ENCODE assay signal across 25 cellular contexts in the genomic region with DNA sequence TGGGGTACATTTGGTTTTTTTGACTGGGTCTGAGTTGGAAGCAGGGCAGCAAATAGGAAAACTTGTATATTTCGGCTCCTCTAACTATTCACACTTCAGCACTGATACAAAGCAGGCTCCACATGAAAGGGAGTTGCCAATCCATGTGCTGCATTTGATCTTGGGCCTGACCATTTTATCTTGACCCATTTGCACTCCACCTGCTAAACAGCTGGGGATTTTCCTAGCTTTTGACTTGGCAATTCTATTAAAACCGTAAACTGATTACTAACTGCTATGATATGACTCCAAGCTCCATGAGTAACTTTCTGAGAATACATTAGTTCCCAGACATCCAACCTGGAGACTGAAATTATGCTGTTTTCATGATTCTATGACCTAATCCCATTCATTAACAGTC.
"Had no signal": no experiment of that assay in that cellular context is flagged by ENCODE, and none has a peak within 500 bp of the region (broad histone marks: within the 10 kb centered on the region; RNA-seq: fewer than 3 reads in every experiment).

No MANE protein-coding gene starts in this region.

- DNase-seq: naive thymus-derived CD4-positive, alpha-beta T cell; natural killer cell; occipital lobe; posterior cingulate gyrus; psoas muscle; right cardiac atrium; right lobe of liver; sigmoid colon; small intestine; stimulated activated CD4-positive, alpha-beta T cell treated with anti-CD3 and anti-CD28 coated beads, Interleukin-15, amount 100 ng/mL, for 24 hours; stimulated activated CD4-positive, alpha-beta T cell treated with anti-CD3 and anti-CD28 coated beads, Interleukin-2, amount 100 ng/mL, for 24 hours; stimulated activated CD4-positive, alpha-beta T cell treated with anti-CD3 and anti-CD28 coated beads, Interleukin-2, amount 100 ng/mL, for 48 hours; stimulated activated CD4-positive, alpha-beta T cell treated with anti-CD3 and anti-CD28 coated beads, Interleukin-4, amount 100 ng/mL, for 24 hours; stimulated activated naive B cell treated with anti-CD40 and anti-IgM and Interleukin-4, amounts not matched to agents 10 μg/mL and 1 μg/mL and 100 μg/mL, for 72 hours; stimulated activated naive CD4-positive, alpha-beta T cell treated with Interleukin-2 at 50 U/mL for 16 hours; stomach; thyroid gland; trophoblast cell; upper lobe of left lung; uterus had no signal

- H3K4me3 ChIP-seq: neural progenitor cell, psoas muscle, right lobe of liver, sigmoid colon, stomach, thoracic aorta, thyroid gland, tibial nerve, upper lobe of left lung, uterus had no signal

- H3K36me3 ChIP-seq: neural progenitor cell, right lobe of liver, sigmoid colon, stomach, thoracic aorta, thyroid gland, tibial nerve, upper lobe of left lung, uterus had no signal

- FAIRE-seq: small intestine had no signal

- H3K27me3 ChIP-seq: neural progenitor cell, right lobe of liver, sigmoid colon, stomach, thyroid gland, tibial nerve, upper lobe of left lung, uterus had no signal

- H3K4me1 ChIP-seq: neural progenitor cell, psoas muscle, right lobe of liver, sigmoid colon, stomach, thyroid gland, tibial nerve, upper lobe of left lung, uterus had no signal

- H3K27ac ChIP-seq: neural progenitor cell, parathyroid adenoma, psoas muscle, right lobe of liver, sigmoid colon, stomach, thoracic aorta, thyroid gland, tibial nerve, upper lobe of left lung, uterus had no signal

- H3K9me3 ChIP-seq: right lobe of liver, thoracic aorta, thyroid gland, tibial nerve, upper lobe of left lung, uterus had no signal

- ATAC-seq: naive thymus-derived CD4-positive, alpha-beta T cell; natural killer cell; psoas muscle; right cardiac atrium; right lobe of liver; stimulated activated effector memory CD8-positive, alpha-beta T cell treated with anti-CD3 and anti-CD28 coated beads, Interleukin-12 subunit alpha, Interleukin-12 subunit beta, amount 100 ng/mL, for 72 hours; stimulated activated naive B cell treated with anti-CD40 and anti-IgM and Interleukin-4, amounts not matched to agents 10 μg/mL and 1 μg/mL and 100 μg/mL, for 72 hours had no signal
